Comparison of ENCODE assay signal across 22 cellular contexts in genomic region chr16:69318177-69318910, GRCh38. TPM values are rescaled to one million over a fixed set of nuclear protein-coding genes. Genes with fewer than 3 reads are reported as not detected.
"Had no signal": no experiment of that assay in that cellular context is flagged by ENCODE, and none has a peak within 500 bp of the region (broad histone marks: within the 10 kb centered on the region; RNA-seq: fewer than 3 reads in every experiment).

No MANE protein-coding gene starts in this region.

- H3K9me3 Mint-ChIP-seq: activated CD8-positive, alpha-beta T cell treated with anti-CD3 and anti-CD28 coated beads for 36 hours; activated naive CD4-positive, alpha-beta T cell treated with anti-CD3 and anti-CD28 coated beads for 36 hours; activated T-helper 17 cell treated with anti-CD3 and anti-CD28 coated beads, Interleukin-2, amount 50 U/mL, for 72 hours; memory B cell; natural killer cell; T-helper 1 cell treated with Interleukin-12 subunit alpha and Interleukin-12 subunit beta and Interleukin-4 antibody, amounts not matched to agents 30 μg/mL and 1 μg/mL, for 36 hours had no signal

- H3K4me3 ChIP-seq: adrenal gland, coronary artery, esophagus squamous epithelium, prostate gland, stomach, thoracic aorta, uterus had no signal

- H3K9me3 ChIP-seq: adrenal gland, esophagus squamous epithelium, prostate gland, stomach, thoracic aorta, uterus had no signal

- H3K27ac Mint-ChIP-seq: activated CD8-positive, alpha-beta T cell treated with anti-CD3 and anti-CD28 coated beads for 36 hours; activated naive CD4-positive, alpha-beta T cell treated with anti-CD3 and anti-CD28 coated beads for 36 hours; memory B cell; natural killer cell; T-helper 1 cell treated with Interleukin-12 subunit alpha and Interleukin-12 subunit beta and Interleukin-4 antibody, amounts not matched to agents 30 μg/mL and 1 μg/mL, for 36 hours had no signal

- H3K27me3 Mint-ChIP-seq: activated CD8-positive, alpha-beta T cell treated with anti-CD3 and anti-CD28 coated beads for 36 hours; activated T-helper 17 cell treated with anti-CD3 and anti-CD28 coated beads, Interleukin-2, amount 50 U/mL, for 72 hours; memory B cell had no signal

- H3K4me3 Mint-ChIP-seq: activated CD8-positive, alpha-beta T cell treated with anti-CD3 and anti-CD28 coated beads for 36 hours; activated naive CD4-positive, alpha-beta T cell treated with anti-CD3 and anti-CD28 coated beads for 36 hours; activated T-helper 17 cell treated with anti-CD3 and anti-CD28 coated beads, Interleukin-2, amount 50 U/mL, for 72 hours; memory B cell; natural killer cell; T-helper 1 cell treated with Interleukin-12 subunit alpha and Interleukin-12 subunit beta and Interleukin-4 antibody, amounts not matched to agents 30 μg/mL and 1 μg/mL, for 36 hours had no signal

- ATAC-seq: activated CD8-positive, alpha-beta T cell treated with anti-CD3 and anti-CD28 coated beads for 36 hours; activated T-helper 17 cell treated with anti-CD3 and anti-CD28 coated beads, Interleukin-2, amount 50 U/mL, for 72 hours; left ventricle myocardium superior; natural killer cell; sciatic nerve had no signal

- DNase-seq: activated CD4-positive, alpha-beta T cell treated with anti-CD3 and anti-CD28 coated beads for 4 hours; activated CD8-positive, alpha-beta memory T cell treated with anti-CD3 and anti-CD28 coated beads, Interleukin-2, amount 50 U/mL, for 48 hours; activated CD8-positive, alpha-beta T cell treated with anti-CD3 and anti-CD28 coated beads for 36 hours; activated naive CD4-positive, alpha-beta T cell treated with anti-CD3 and anti-CD28 coated beads for 36 hours; effector CD4-positive, alpha-beta T cell; esophagus squamous epithelium; glutamatergic neuron; hypothalamus; left ventricle myocardium superior; natural killer cell; stomach had no signal

- H3K4me1 ChIP-seq: prostate gland, uterus had no signal

- H3K36me3 ChIP-seq: uterus had no signal

- H3K27ac ChIP-seq: coronary artery, esophagus squamous epithelium, prostate gland, thoracic aorta, uterus had no signal

- H3K27me3 ChIP-seq: adrenal gland, esophagus squamous epithelium, stomach, uterus had no signal

RNA-seq across cellular contexts. Expression of gene TMED6, which starts 33.2 kb away (rescaled TPM):
- total RNA-seq: esophagus squamous epithelium, fibroblast of villous mesenchyme, kidney epithelial cell, left ventricle myocardium superior, sciatic nerve had no signal
